ENCODE assay signal across 8 cellular contexts in the genomic region with DNA sequence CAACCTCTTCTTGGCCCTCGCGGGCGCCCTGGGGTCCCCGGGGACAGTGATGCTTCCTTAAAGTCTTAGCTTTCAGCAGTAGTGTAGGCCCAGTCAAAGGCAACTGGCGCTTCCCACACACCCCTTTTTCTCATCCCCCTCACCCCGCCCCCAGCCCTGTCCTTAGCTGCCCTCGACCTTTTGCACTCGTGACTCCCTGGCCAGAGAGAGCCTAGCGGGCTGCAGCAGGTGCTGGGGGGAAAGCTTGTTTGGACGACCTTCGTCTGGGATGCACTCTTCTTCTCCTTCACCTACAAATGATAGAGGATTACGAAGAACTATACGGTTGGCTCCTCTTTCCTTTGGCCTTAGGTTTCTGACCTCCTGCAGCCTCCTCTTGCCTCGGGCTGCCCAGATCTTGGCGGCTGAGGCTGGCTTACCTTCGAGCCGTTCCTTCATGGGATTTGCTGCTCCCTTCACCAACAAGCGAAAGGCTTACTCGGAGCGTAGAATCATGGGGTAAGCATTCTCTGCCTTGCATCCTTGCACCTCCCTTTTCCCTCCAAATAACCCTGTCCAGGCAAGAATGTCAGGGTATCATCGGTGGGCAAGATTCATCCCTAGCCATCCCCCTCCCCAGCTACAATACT. TPM values are rescaled to one million over a fixed set of nuclear protein-coding genes. Genes with fewer than 3 reads are reported as not detected.
DNase-seq lines count a peak whose midpoint lies in the region; ATAC-seq and TF ChIP-seq lines count a peak whose summit lies in the region.

No MANE protein-coding gene starts in this region.

- peaks cover 17 to 21% (median 21%) of the 10 kb centered on the region in 3 donors for H3K4me1 Mint-ChIP-seq in T-cell

- H3K4me1 ChIP-seq in gastroesophageal sphincter (peaks cover 2 to 40% (median 8%) of the 10 kb centered on the region in 3 donors), parathyroid adenoma (no peaks in the 10 kb centered on the region)

- CTCF ChIA-PET in T-cell (lab: Charles Lee) = interaction anchor here (0.6 to 2.5 kb wide), 10 partner anchors 9 to 500 kb away, joined by 3 to 13 read pairs (median 3); partner anchors contain the start of genes ANKRD52 (in 1 of the 2), PA2G4 (in 1 of the 2), RNF41 (in 1 of the 2) and SMARCC2 (in 1 of the 2)

- peaks cover 13% of the 10 kb centered on the region for H3K36me3 Mint-ChIP-seq in T-cell

- ATAC-seq in HG02623 (IDR thresholded peaks at IDR 0.05; ENCODE audit: unreplicated experiment) (peak; percentile 9), T-cell (replicated peaks in 1 of 4) (no peak), gastroesophageal sphincter (peak; percentile 20), GM21381 (IDR thresholded peaks at IDR 0.05; ENCODE audit: unreplicated experiment) (no peak), HG03108 (IDR thresholded peaks at IDR 0.05; ENCODE audit: unreplicated experiment) (no peak)

- H3K9me3 ChIP-seq in gastroesophageal sphincter = no peaks in the 10 kb centered on the region
- no peaks in the 10 kb centered on the region for H3K9me3 ChIP-seq in parathyroid adenoma (ENCODE audit: control insufficient read depth, low read length)

- no peaks in the 10 kb centered on the region for H3K79me2 ChIP-seq in parathyroid adenoma

- no peak for TF ChIP-seq EP300 in gastroesophageal sphincter (IDR thresholded peaks at IDR 0.05)

- H3K27me3 ChIP-seq in GM06990 (replicated peaks; ENCODE audit: control insufficient read depth, insufficient read depth, low read length) = no peaks in the 10 kb centered on the region
- no peaks in the 10 kb centered on the region for H3K27me3 ChIP-seq in gastroesophageal sphincter
- H3K27me3 ChIP-seq in parathyroid adenoma (ENCODE audit: control insufficient read depth, insufficient read depth, low read length) = no peaks in the 10 kb centered on the region

- H3K36me3 ChIP-seq in GM06990 (ENCODE audit: control insufficient read depth, insufficient read depth, low read length) (peaks cover 4% of the 10 kb centered on the region), gastroesophageal sphincter (peaks cover 0 to 38% of the 10 kb centered on the region in 2 donors), parathyroid adenoma (ENCODE audit: control insufficient read depth, insufficient read depth, low read length) (no peaks in the 10 kb centered on the region)

- TF ChIP-seq CTCF in GM06990 (IDR thresholded peaks at IDR 0.05; ENCODE audit: insufficient read depth, low read length, poor library complexity, severe bottlenecking) = no peak
- TF ChIP-seq CTCF in gastroesophageal sphincter (IDR thresholded peaks at IDR 0.05) = no peak
- TF ChIP-seq CTCF in parathyroid adenoma (IDR thresholded peaks at IDR 0.05) = no peak

- DNase-seq in GM06990 (ENCODE audit: extremely low read depth, insufficient read length) (no peak), T-cell (peak in 1 of 34 experiments; percentile 12), NCI-H128 (lab: John Stamatoyannopoulos, UW; ENCODE audit: unreplicated experiment) (no peak)

- no peak overlapping the region for H3K9ac ChIP-seq in parathyroid adenoma

- H3K9me3 Mint-ChIP-seq in T-cell = no peaks in the 10 kb centered on the region

- no peaks in the 10 kb centered on the region for H3K27me3 Mint-ChIP-seq in T-cell

- H3K4me2 ChIP-seq in parathyroid adenoma (ENCODE audit: low read length) = peak overlapping the region; percentile 94

- TF ChIP-seq POLR2A in gastroesophageal sphincter (IDR thresholded peaks at IDR 0.05) = no peak

- peak overlapping the region; percentile 71 to 89 (median 89) for H3K4me3 Mint-ChIP-seq in T-cell

- H3K27ac ChIP-seq in gastroesophageal sphincter (peak overlapping the region; percentile 62 to 97 (median 93)), parathyroid adenoma (peak overlapping the region; percentile 91)

- H3K27ac Mint-ChIP-seq in T-cell = peak overlapping the region; percentile 64 to 74

- H3K4me3 ChIP-seq in GM06990 (replicated peaks; ENCODE audit: low read depth, low read length) (peak overlapping the region; percentile 76), gastroesophageal sphincter (peak overlapping the region; percentile 38 to 60), parathyroid adenoma (ENCODE audit: low read depth, low read length) (peak overlapping the region; percentile 78)

- peak overlapping the region; percentile 99 for H2AFZ ChIP-seq in parathyroid adenoma

- 17 to 19% methylated on average over 3 to 8 of the region's 21 CpGs for WGBS in gastroesophageal sphincter (ENCODE audit: low coverage in 1 of 2), 2 donors

- POLR2A ChIA-PET in T-cell (lab: Charles Lee) = interaction anchor here in 1 of 2 donors (0.6 to 1.1 kb wide), 3 partner anchors 11 to 486 kb away, joined by 3 to 4 read pairs (median 3); no protein-coding TSS in a partner anchor

RNA-seq across cellular contexts. Expression of gene COQ10A, which starts 0.8 kb away (rescaled TPM):
- total RNA-seq in T-cell = 10 to 100 TPM; 29.9 to 38.4 (median 31.9) TPM
- 10 to 100 TPM in 3 of 4 donors, 1 to 10 TPM in 1; 9.3 to 18.4 (median 12.5) TPM for total RNA-seq in gastroesophageal sphincter

RNA-seq across cellular contexts. Expression of gene ANKRD52, which starts 9.4 kb away (rescaled TPM):
- total RNA-seq in T-cell (10 to 100 TPM; 35.8 to 51.0 (median 43.1) TPM), gastroesophageal sphincter (10 to 100 TPM; 12.9 to 37.8 (median 15.6) TPM)

RNA-seq across cellular contexts. Expression of gene CS, which starts 32.6 kb away (rescaled TPM):
- total RNA-seq in T-cell (100 to 1,000 TPM; 135 to 166 (median 159) TPM), gastroesophageal sphincter (100 to 1,000 TPM; 102 to 174 (median 103) TPM)

RNA-seq across cellular contexts. Expression of gene SLC39A5, which starts 37.7 kb away (rescaled TPM):
- total RNA-seq in T-cell = 1 to 10 TPM in 1 of 5 donors, under 1 TPM in 2, not detected in 2; 0.57 to 1.4 (median 0.58) TPM
- 1 to 10 TPM in 1 of 4 donors, not detected in 3; 1.7 TPM for total RNA-seq in gastroesophageal sphincter

RNA-seq across cellular contexts. Expression of gene NABP2, which starts 43.4 kb away (rescaled TPM):
- total RNA-seq in T-cell (10 to 100 TPM; 11.8 to 19.1 (median 14.0) TPM), gastroesophageal sphincter (10 to 100 TPM; 23.7 to 34.7 (median 28.8) TPM)

Comparison
In these comparisons a context has a peak if more than half of its experiments do, and no peak if none do; other contexts are left out.
1. ATAC-seq: peak in HG02623 (single experiment) and gastroesophageal sphincter (single experiment); none in T-cell (0 of 4), GM21381 (single experiment) and HG03108 (single experiment).
2. Peak in every context shown above with its lines, with median percentiles within 50 percentile points of each other: H3K4me3 ChIP-seq.